1 cellular context compared by ENCODE assay signal in the genomic region with DNA sequence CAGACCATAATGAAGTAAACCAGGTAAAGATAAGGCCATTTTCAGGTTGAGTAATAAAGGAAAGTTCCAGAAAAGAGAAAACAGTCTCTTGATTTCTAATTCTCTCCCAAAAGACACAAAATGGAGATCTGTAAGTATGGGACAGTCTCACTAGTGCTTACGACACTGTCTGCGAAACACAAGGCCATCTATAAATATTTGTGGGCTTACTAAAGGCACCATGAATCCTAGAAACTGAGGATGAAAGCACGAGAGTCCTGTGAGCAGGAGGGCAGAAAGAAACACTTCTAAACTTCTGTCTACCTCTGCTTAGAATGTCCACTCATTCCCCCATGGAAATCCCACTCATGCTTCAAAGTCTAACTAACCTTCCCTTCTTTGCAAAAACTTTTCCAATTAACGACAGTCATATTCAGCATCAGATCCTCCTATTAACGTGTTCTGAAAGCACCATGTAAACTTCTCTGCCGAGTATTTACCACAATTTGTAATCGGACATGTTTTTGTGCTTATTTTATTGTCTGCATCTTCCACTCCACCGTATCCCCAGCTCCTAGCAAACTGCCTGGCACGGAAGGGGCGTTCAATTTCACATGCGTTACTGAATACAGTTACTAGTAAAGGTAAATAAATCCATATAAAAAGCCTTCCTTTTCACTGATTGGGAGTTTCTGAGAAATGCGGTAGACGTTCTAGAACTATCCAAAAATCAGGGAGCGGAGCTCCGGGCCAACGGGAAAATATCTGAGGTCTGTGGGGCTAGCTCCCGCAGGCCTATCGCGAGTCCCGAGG.
TF ChIP-seq lines count a peak whose summit lies in the region.

No MANE protein-coding gene starts in this region.

TF ChIP-seq in liver, 16 proteins besides CTCF, POLR2A, EP300 and RAD21 (continued from another document):
- TF ChIP-seq, protein P1, sequence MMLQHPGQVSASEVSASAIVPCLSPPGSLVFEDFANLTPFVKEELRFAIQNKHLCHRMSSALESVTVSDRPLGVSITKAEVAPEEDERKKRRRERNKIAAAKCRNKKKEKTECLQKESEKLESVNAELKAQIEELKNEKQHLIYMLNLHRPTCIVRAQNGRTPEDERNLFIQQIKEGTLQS (IDR thresholded peaks at IDR 0.05) = no peak
- TF ChIP-seq HNF4A (conservative IDR thresholded peaks at IDR 0.05) = no peak
